Comparison of ENCODE assay signal across 8 cellular contexts in the genomic region with DNA sequence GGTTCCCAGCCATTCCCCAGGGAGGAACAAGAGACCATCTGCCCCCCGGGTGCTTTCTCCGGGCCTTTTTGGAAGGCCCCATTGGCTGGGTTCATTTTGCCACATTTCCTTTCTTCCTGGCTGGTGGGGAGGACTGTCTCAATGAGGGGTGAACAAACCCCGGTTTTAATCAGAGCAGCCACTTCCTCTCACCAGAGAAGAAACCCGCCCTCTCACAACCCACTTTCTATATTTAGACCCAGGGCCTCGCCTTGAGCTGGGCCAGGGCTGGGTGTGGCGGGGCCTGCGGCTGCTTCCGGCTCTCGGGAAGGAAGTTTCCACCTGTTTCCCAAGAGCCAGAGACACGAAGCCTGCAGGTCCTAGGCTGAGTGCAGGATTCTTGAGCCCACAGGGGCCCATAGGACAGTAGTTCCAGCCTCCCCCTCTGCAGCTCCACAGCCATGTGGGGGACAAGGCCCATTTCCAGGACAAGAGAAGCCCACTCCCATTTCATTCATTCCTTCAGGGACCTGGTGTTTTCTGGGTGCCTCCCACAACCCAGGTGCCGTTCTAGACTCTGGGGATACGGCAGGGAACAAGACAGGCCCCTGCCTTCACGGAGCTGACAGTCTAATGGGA. TPM values are rescaled to one million over a fixed set of nuclear protein-coding genes. Genes with fewer than 3 reads are reported as not detected.
A peak's percentile ranks its signal among the peaks of the same experiment; 100 is the strongest.
DNase-seq lines count a peak whose midpoint lies in the region; ATAC-seq and TF ChIP-seq lines count a peak whose summit lies in the region.

No MANE protein-coding gene starts in this region.

- H3K36me3 Mint-ChIP-seq in activated CD4-positive, alpha-beta T cell treated with anti-CD3 and anti-CD28 coated beads, Interleukin-2, amount 10 ng/mL, durations not matched to agents 24 days and 14 days (ENCODE audit: low read depth): no peaks in the 10 kb centered on the region

- peaks cover 51% of the 10 kb centered on the region for H3K4me1 Mint-ChIP-seq in activated CD4-positive, alpha-beta T cell treated with anti-CD3 and anti-CD28 coated beads, Interleukin-2, amount 10 ng/mL, durations not matched to agents 24 days and 14 days

- H3K4me1 ChIP-seq in KMS-11 (ENCODE audit: low read depth, poor library complexity, severe bottlenecking): peaks cover 22% of the 10 kb centered on the region

- H3K9ac ChIP-seq in KMS-11: peak overlapping the region; percentile 52

- H4K20me1 ChIP-seq in KMS-11 (ENCODE audit: insufficient read depth): no peaks in the 10 kb centered on the region

- TF ChIP-seq CTCF in GM06990 (IDR thresholded peaks at IDR 0.05; ENCODE audit: insufficient read depth, low read length, poor library complexity, severe bottlenecking) (no peak), KMS-11 (conservative IDR thresholded peaks at IDR 0.05; ENCODE audit: low read depth, low read length) (no peak)

- intact Hi-C loops in activated CD4-positive, alpha-beta T cell treated with anti-CD3 and anti-CD28 coated beads, Interleukin-2, amount 10 ng/mL, durations not matched to agents 24 days and 14 days (cut with micrococcal nuclease): loop anchor here (2.0 to 10.0 kb wide), 2 partner anchors 34 to 62 kb away; no protein-coding TSS in a partner anchor

- H3K4me3 Mint-ChIP-seq in activated CD4-positive, alpha-beta T cell treated with anti-CD3 and anti-CD28 coated beads, Interleukin-2, amount 10 ng/mL, durations not matched to agents 24 days and 14 days: peak overlapping the region; percentile 66

- H3K27ac ChIP-seq in KMS-11: peak overlapping the region; percentile 66

- H2AFZ ChIP-seq in KMS-11 (ENCODE audit: low read depth): peak overlapping the region; percentile 83

- no peaks in the 10 kb centered on the region for H3K27me3 Mint-ChIP-seq in activated CD4-positive, alpha-beta T cell treated with anti-CD3 and anti-CD28 coated beads, Interleukin-2, amount 10 ng/mL, durations not matched to agents 24 days and 14 days

- no peaks in the 10 kb centered on the region for H3K79me2 ChIP-seq in KMS-11 (ENCODE audit: insufficient read depth, low read depth)

- H3K27ac Mint-ChIP-seq in activated CD4-positive, alpha-beta T cell treated with anti-CD3 and anti-CD28 coated beads, Interleukin-2, amount 10 ng/mL, durations not matched to agents 24 days and 14 days: peak overlapping the region; percentile 84

- peak; percentile 84 for ATAC-seq in GM21737 (IDR thresholded peaks at IDR 0.05; ENCODE audit: unreplicated experiment)

- no peaks in the 10 kb centered on the region for H3K9me3 Mint-ChIP-seq in activated CD4-positive, alpha-beta T cell treated with anti-CD3 and anti-CD28 coated beads, Interleukin-2, amount 10 ng/mL, durations not matched to agents 24 days and 14 days

- peak; percentile 89 for DNase-seq in GM06990 (ENCODE audit: extremely low read depth, insufficient read length)
- DNase-seq in activated CD4-positive, alpha-beta T cell treated with anti-CD3 and anti-CD28 coated beads, Interleukin-2, amount 10 ng/mL, durations not matched to agents 24 days and 14 days: peak; percentile 93
- peak; percentile 87 for DNase-seq in germinal center (ENCODE audit: low spot score)
- DNase-seq in stimulated activated CD8-positive, alpha-beta memory T cell treated with anti-CD3 and anti-CD28 coated beads, Interleukin-12 subunit alpha, Interleukin-12 subunit beta, amount 100 ng/mL, for 4 hours (ENCODE audit: low read depth): peak; percentile 33
- no peak for DNase-seq in NCI-H82 (lab: John Stamatoyannopoulos, UW)
- no peak for DNase-seq in NCI-H524 (lab: John Stamatoyannopoulos, UW)

- H3K36me3 ChIP-seq in GM06990 (ENCODE audit: control insufficient read depth, insufficient read depth, low read length): no peaks in the 10 kb centered on the region
- no peaks in the 10 kb centered on the region for H3K36me3 ChIP-seq in KMS-11 (ENCODE audit: insufficient read depth)

- H3K27me3 ChIP-seq in GM06990 (replicated peaks; ENCODE audit: control insufficient read depth, insufficient read depth, low read length) (no peaks in the 10 kb centered on the region), KMS-11 (ENCODE audit: insufficient read depth, low read depth) (no peaks in the 10 kb centered on the region)

- H3K4me3 ChIP-seq in GM06990 (replicated peaks; ENCODE audit: low read depth, low read length): no peak overlapping the region
- no peak overlapping the region for H3K4me3 ChIP-seq in KMS-11 (IDR thresholded peaks at IDR 0.05; ENCODE audit: insufficient read depth, low read depth, low read length)

- H3K4me2 ChIP-seq in KMS-11: peak overlapping the region; percentile 85

RNA-seq across cellular contexts. Expression of a gene that starts 41.8 kb away (rescaled TPM):
- total RNA-seq in activated CD4-positive, alpha-beta T cell treated with anti-CD3 and anti-CD28 coated beads, Interleukin-2, amount 10 ng/mL, durations not matched to agents 24 days and 14 days: 100 and 103 TPM in 2 replicates

Comparison
In these comparisons a context has a peak if more than half of its experiments do, and no peak if none do; other contexts are left out.
1. DNase-seq: peak in GM06990 (single experiment), activated CD4-positive, alpha-beta T cell treated with anti-CD3 and anti-CD28 coated beads, Interleukin-2, amount 10 ng/mL, durations not matched to agents 24 days and 14 days (single experiment), germinal center (single experiment) and stimulated activated CD8-positive, alpha-beta memory T cell treated with anti-CD3 and anti-CD28 coated beads, Interleukin-12 subunit alpha, Interleukin-12 subunit beta, amount 100 ng/mL, for 4 hours (single experiment); none in NCI-H82 (single experiment) and NCI-H524 (0 of 2).